Comparison of ENCODE assay signal across 23 cellular contexts in genomic region chr21:25494804-25495203, GRCh38.
A peak's percentile ranks its signal among the peaks of the same experiment; 100 is the strongest.
DNase-seq lines count a peak whose midpoint lies in the region; ATAC-seq and TF ChIP-seq lines count a peak whose summit lies in the region.
"Had no signal": no experiment of that assay in that cellular context is flagged by ENCODE, and none has a peak within 500 bp of the region (broad histone marks: within the 10 kb centered on the region; RNA-seq: fewer than 3 reads in every experiment).

No MANE protein-coding gene starts in this region.

- H3K4me3 Mint-ChIP-seq in activated CD4-positive, alpha-beta memory T cell treated with anti-CD3 and anti-CD28 coated beads, Interleukin-2, amount 10 ng/mL, durations not matched to agents 7 days and 5 days: no peak overlapping the region
- H3K4me3 Mint-ChIP-seq: T-helper 1 cell treated with Interleukin-12 subunit alpha and Interleukin-12 subunit beta and Interleukin-4 antibody, amounts not matched to agents 30 μg/mL and 1 μg/mL, for 36 hours had no signal

- H3K27ac ChIP-seq in effector memory CD4-positive, alpha-beta T cell (ENCODE audit: insufficient read depth, low read length, poor library complexity, severe bottlenecking): no peak overlapping the region
- H3K27ac ChIP-seq: KMS-11 had no signal

- CTCF ChIA-PET in activated CD4-positive, alpha-beta memory T cell treated with anti-CD3 and anti-CD28 coated beads, Interleukin-2, amount 10 ng/mL, durations not matched to agents 7 days and 5 days (lab: Charles Lee): no interaction called here

- no peak for TF ChIP-seq CTCF in GM12865 (IDR thresholded peaks at IDR 0.05; ENCODE audit: insufficient read depth, low read depth, low read length, missing control alignments)

- peaks cover 11% of the 10 kb centered on the region for H3K9me3 Mint-ChIP-seq in activated CD4-positive, alpha-beta memory T cell treated with anti-CD3 and anti-CD28 coated beads, Interleukin-2, amount 10 ng/mL, durations not matched to agents 7 days and 5 days

- DNase-seq in GM12865 (ENCODE audit: low read depth): peak; percentile 44
- no peak for DNase-seq in effector memory CD4-positive, alpha-beta T cell
- no peak for DNase-seq in activated CD4-positive, alpha-beta memory T cell treated with anti-CD3 and anti-CD28 coated beads, Interleukin-2, amount 10 ng/mL, durations not matched to agents 7 days and 5 days
- DNase-seq in HT-29 (ENCODE audit: low spot score): no peak
- DNase-seq: C1 segment of cervical spinal cord, DMS 273 treated with DMSO at 0.1 percent for 48 hours, HCEC 1CT, MG63, NCI-H1105, NCI-H1694 treated with DMSO at 0.1 percent for 48 hours, NCI-H2171, NCI-H446 treated with DMSO at 0.1 percent for 48 hours, NCI-H748 treated with DMSO at 0.1 percent for 48 hours, SHP77 had no signal

- peaks cover 18% of the 10 kb centered on the region for H3K4me1 Mint-ChIP-seq in activated CD4-positive, alpha-beta memory T cell treated with anti-CD3 and anti-CD28 coated beads, Interleukin-2, amount 10 ng/mL, durations not matched to agents 7 days and 5 days

- no peaks in the 10 kb centered on the region for H3K27me3 ChIP-seq in effector memory CD4-positive, alpha-beta T cell (replicated peaks; ENCODE audit: control insufficient read depth, insufficient read depth, low read length, poor library complexity, severe bottlenecking)
- H3K27me3 ChIP-seq: MG63 had no signal

- no peaks in the 10 kb centered on the region for H3K4me1 ChIP-seq in effector memory CD4-positive, alpha-beta T cell (ENCODE audit: control insufficient read depth, insufficient read depth, low read length, poor library complexity, severe bottlenecking)

- H3K9me3 ChIP-seq in effector memory CD4-positive, alpha-beta T cell (ENCODE audit: control insufficient read depth, low read length): no peaks in the 10 kb centered on the region
- H3K9me3 ChIP-seq: MG63 had no signal

- H3K27ac Mint-ChIP-seq in activated CD4-positive, alpha-beta memory T cell treated with anti-CD3 and anti-CD28 coated beads, Interleukin-2, amount 10 ng/mL, durations not matched to agents 7 days and 5 days: no peak overlapping the region
- H3K27ac Mint-ChIP-seq: T-helper 1 cell treated with Interleukin-12 subunit alpha and Interleukin-12 subunit beta and Interleukin-4 antibody, amounts not matched to agents 30 μg/mL and 1 μg/mL, for 36 hours had no signal

- no peaks in the 10 kb centered on the region for H3K36me3 ChIP-seq in effector memory CD4-positive, alpha-beta T cell (ENCODE audit: control insufficient read depth, insufficient read depth, low read length)
- H3K36me3 ChIP-seq: MG63 had no signal

- ATAC-seq in GM19023 (IDR thresholded peaks at IDR 0.05; ENCODE audit: unreplicated experiment) (peak; percentile 39), GM21786 (IDR thresholded peaks at IDR 0.05; ENCODE audit: unreplicated experiment) (peak; percentile 38), HG02973 (IDR thresholded peaks at IDR 0.05; ENCODE audit: unreplicated experiment) (peak; percentile 43), GM18517 (IDR thresholded peaks at IDR 0.05; ENCODE audit: unreplicated experiment) (no peak)
- ATAC-seq: HepG2, Panc1, SK-N-SH treated with all-trans-retinoic acid at 6 μM for 48 hours had no signal

- POLR2A ChIA-PET in activated CD4-positive, alpha-beta memory T cell treated with anti-CD3 and anti-CD28 coated beads, Interleukin-2, amount 10 ng/mL, durations not matched to agents 7 days and 5 days (lab: Charles Lee): interaction anchor here (1.7 kb wide), 1 partner anchor 13 kb away, joined by 5 read pairs; no protein-coding TSS in a partner anchor

- H3K27me3 Mint-ChIP-seq in activated CD4-positive, alpha-beta memory T cell treated with anti-CD3 and anti-CD28 coated beads, Interleukin-2, amount 10 ng/mL, durations not matched to agents 7 days and 5 days: no peaks in the 10 kb centered on the region

- H3K36me3 Mint-ChIP-seq in activated CD4-positive, alpha-beta memory T cell treated with anti-CD3 and anti-CD28 coated beads, Interleukin-2, amount 10 ng/mL, durations not matched to agents 7 days and 5 days (ENCODE audit: low read depth): peaks cover 5% of the 10 kb centered on the region

- no peak overlapping the region for H3K4me3 ChIP-seq in GM12865 (ENCODE audit: low read depth, low read length)
- no peak overlapping the region for H3K4me3 ChIP-seq in effector memory CD4-positive, alpha-beta T cell (ENCODE audit: insufficient read depth, low read depth, low read length, poor library complexity, severe bottlenecking)
- H3K4me3 ChIP-seq: MG63 had no signal
